ENCODE assay signal across 17 cellular contexts in the genomic region with DNA sequence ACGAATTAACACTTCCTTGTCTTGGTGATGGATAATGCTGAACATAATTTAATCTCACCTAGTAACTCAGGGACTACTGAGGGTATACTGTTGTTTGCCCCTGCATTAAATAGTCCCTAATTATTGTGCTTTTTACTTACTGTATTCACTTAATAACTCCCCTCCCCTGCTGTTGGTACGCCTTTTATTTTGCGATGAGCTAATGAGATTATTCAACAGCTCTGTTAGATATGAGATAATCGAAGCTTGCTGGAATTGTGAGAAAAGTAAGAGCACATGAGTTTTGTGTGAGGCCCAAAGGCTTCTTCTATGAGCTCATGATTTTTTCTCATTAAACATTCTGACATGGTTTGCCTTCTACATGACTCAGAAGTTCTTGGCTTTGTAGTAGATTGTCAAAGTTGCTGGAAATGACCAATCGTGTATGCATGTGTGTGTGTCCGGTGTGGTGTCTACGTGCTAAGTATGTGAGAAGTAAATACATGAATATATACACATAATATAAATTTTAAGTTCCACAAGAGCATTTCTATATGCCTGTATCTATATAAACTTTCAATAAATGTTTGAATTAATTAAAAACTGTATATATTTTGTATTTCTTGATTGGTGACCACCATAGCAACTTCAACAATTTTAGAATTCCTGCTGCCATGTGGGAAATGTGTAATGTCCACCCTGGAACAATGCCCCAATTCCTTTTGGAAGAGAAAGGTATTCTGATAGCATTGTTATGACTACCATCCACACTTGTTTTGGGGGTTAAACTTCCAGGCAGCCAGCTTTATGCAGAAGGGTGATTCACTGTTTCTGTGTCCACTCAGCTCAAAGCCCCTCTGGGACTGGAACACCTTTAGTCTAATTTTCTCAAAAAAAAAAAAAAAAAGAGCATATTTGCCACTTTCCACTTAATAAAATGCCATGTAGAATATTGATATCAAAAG.
DNase-seq lines count a peak whose midpoint lies in the region; ATAC-seq and TF ChIP-seq lines count a peak whose summit lies in the region.
"Had no signal": no experiment of that assay in that cellular context is flagged by ENCODE, and none has a peak within 500 bp of the region (broad histone marks: within the 10 kb centered on the region; RNA-seq: fewer than 3 reads in every experiment).

No MANE protein-coding gene starts in this region.

- no peaks in the 10 kb centered on the region for H3K36me3 ChIP-seq in MG63
- H3K36me3 ChIP-seq in left lung: no peaks in the 10 kb centered on the region
- H3K36me3 ChIP-seq: BLaER1 treated with 17β-estradiol and CSF1 and Interleukin-3, amounts not matched to agents 10 nM and 100 nM; SJCRH30; uterus had no signal

- H3K4me3 ChIP-seq in AG09309 (ENCODE audit: control insufficient read depth, low read depth, low read length): no peak overlapping the region
- no peak overlapping the region for H3K4me3 ChIP-seq in MG63
- H3K4me3 ChIP-seq in choroid plexus epithelial cell (ENCODE audit: low read depth, low read length): no peak overlapping the region
- H3K4me3 ChIP-seq in left lung: no peak overlapping the region
- H3K4me3 ChIP-seq: BLaER1 treated with 17β-estradiol and CSF1 and Interleukin-3, amounts not matched to agents 10 nM and 100 nM; SJCRH30; uterus had no signal

- no peak for TF ChIP-seq CTCF in AG09309 (IDR thresholded peaks at IDR 0.05; ENCODE audit: control insufficient read depth, insufficient read depth, low read depth, low read length, missing control alignments)
- TF ChIP-seq CTCF in choroid plexus epithelial cell (conservative IDR thresholded peaks at IDR 0.05; ENCODE audit: low read depth, low read length): no peak
- no peak for TF ChIP-seq CTCF in left lung (IDR thresholded peaks at IDR 0.05)

- peak; percentile 93 for DNase-seq in AG09309 (ENCODE audit: low read depth)
- DNase-seq in MG63: peak; percentile 52
- DNase-seq in choroid plexus epithelial cell (ENCODE audit: low read depth): peak; percentile 97
- no peak for DNase-seq in left lung
- DNase-seq in NCI-H510A treated with DMSO at 0.1 percent for 48 hours (lab: John Stamatoyannopoulos, UW): no peak
- no peak for DNase-seq in substantia nigra (lab: John Stamatoyannopoulos, UW)
- DNase-seq in left colon: no peak
- no peak for DNase-seq in stimulated activated CD4-positive, alpha-beta T cell treated with anti-CD3 and anti-CD28 coated beads, Interleukin-4, amount 100 ng/mL, for 24 hours
- DNase-seq: activated B cell treated with CpG ODN at 0.5 μM for 24 hours; activated T-cell treated with anti-CD3 and anti-CD28 coated beads for 4 hours; immature natural killer cell; NCI-H69; SJCRH30; stimulated activated CD4-positive, alpha-beta T cell treated with anti-CD3 and anti-CD28 coated beads, Interleukin-12 subunit alpha, Interleukin-12 subunit beta, amount 100 ng/mL, for 4 hours; uterus had no signal

- ATAC-seq in left lung (peak; percentile 47), left colon (no peak)
- ATAC-seq: natural killer cell treated with Interleukin-12 subunit alpha and Interleukin-12 subunit beta and Interleukin-15 and Interleukin-18, amount 100 ng/mL, for 72 hours had no signal

- intact Hi-C loops in left lung (cut with DNase I) (no loop called here), left colon (cut with DNase I, micrococcal nuclease) (no loop called here)

- H3K27ac ChIP-seq in left lung (no peak overlapping the region), substantia nigra (ENCODE audit: low read depth, low read length, poor library complexity, severe bottlenecking) (no peak overlapping the region)
- H3K27ac ChIP-seq: BLaER1 treated with 17β-estradiol and CSF1 and Interleukin-3, amounts not matched to agents 10 nM and 100 nM; SJCRH30; uterus had no signal

- H3K9me3 ChIP-seq in MG63 (no peaks in the 10 kb centered on the region), left lung (no peaks in the 10 kb centered on the region)
- H3K9me3 ChIP-seq: BLaER1 treated with 17β-estradiol and CSF1 and Interleukin-3, amounts not matched to agents 10 nM and 100 nM; SJCRH30; uterus had no signal

- H3K4me1 ChIP-seq in left lung: peaks cover 0 to 8% of the 10 kb centered on the region in 2 donors

- H3K27me3 ChIP-seq in MG63 (no peaks in the 10 kb centered on the region), left lung (no peaks in the 10 kb centered on the region)
- H3K27me3 ChIP-seq: BLaER1 treated with 17β-estradiol and CSF1 and Interleukin-3, amounts not matched to agents 10 nM and 100 nM; SJCRH30; uterus had no signal

Comparison
In these comparisons a context has a peak if more than half of its experiments do, and no peak if none do; other contexts are left out.
1. DNase-seq: peak in AG09309 (single experiment), MG63 (single experiment) and choroid plexus epithelial cell (single experiment); none in left lung (0 of 2), NCI-H510A treated with DMSO at 0.1 percent for 48 hours (single experiment), substantia nigra (0 of 49), left colon (0 of 2) and stimulated activated CD4-positive, alpha-beta T cell treated with anti-CD3 and anti-CD28 coated beads, Interleukin-4, amount 100 ng/mL, for 24 hours (single experiment).